In genomic region chr16:72989203-72989991, GRCh38 we compare ENCODE assay signal across 9 cellular contexts. TPM values are rescaled to one million over a fixed set of nuclear protein-coding genes. Genes with fewer than 3 reads are reported as not detected.
DNase-seq lines count a peak whose midpoint lies in the region; ATAC-seq and TF ChIP-seq lines count a peak whose summit lies in the region.
"Had no signal": no experiment of that assay in that cellular context is flagged by ENCODE, and none has a peak within 500 bp of the region (broad histone marks: within the 10 kb centered on the region; RNA-seq: fewer than 3 reads in every experiment).

No MANE protein-coding gene starts in this region.

- H3K79me2 ChIP-seq in ACC112 (ENCODE audit: control insufficient read depth, insufficient read depth, low read length, unreplicated experiment) = peaks cover 71% of the 10 kb centered on the region

- H2AFZ ChIP-seq in ACC112 (ENCODE audit: low read length, unreplicated experiment) = peak overlapping the region; percentile 47

- CTCF ChIA-PET in HEK293T (lab: Yijun Ruan, JAX) = interaction anchor here (0.7 kb wide), 1 partner anchor 601 kb away, joined by 3 read pairs; no protein-coding TSS in a partner anchor

- POLR2A ChIA-PET in HEK293T (lab: Yijun Ruan, JAX) = no interaction called here

- no peaks in the 10 kb centered on the region for H3K27me3 ChIP-seq in ACC112 (ENCODE audit: insufficient read depth, low read length)

- peak overlapping the region in 1 of 3 experiments; percentile 1 for H3K4me3 Mint-ChIP-seq in nephron
- H3K4me3 Mint-ChIP-seq: central memory CD8-positive, alpha-beta T cell had no signal

- peaks cover 71% of the 10 kb centered on the region for H3K4me1 Mint-ChIP-seq in nephron
- H3K4me1 Mint-ChIP-seq: central memory CD8-positive, alpha-beta T cell had no signal

- no peaks in the 10 kb centered on the region for H3K9me3 Mint-ChIP-seq in nephron
- H3K9me3 Mint-ChIP-seq: central memory CD8-positive, alpha-beta T cell had no signal

- no peak for TF ChIP-seq CTCF in epithelial cell of esophagus (IDR thresholded peaks at IDR 0.05; ENCODE audit: insufficient read depth, low read depth, low read length, missing control alignments)
- TF ChIP-seq CTCF in nephron (IDR thresholded peaks at IDR 0.05; ENCODE audit: unreplicated experiment in 3 of 3) = no peak

- DNase-seq in M059J (ENCODE audit: low read depth) (peak; percentile 96), epithelial cell of esophagus (ENCODE audit: low read depth) (peak; percentile 94), HEK293T (ENCODE audit: extremely low spot score) (no peak), NCI-H82 (lab: John Stamatoyannopoulos, UW) (no peak), epidermal melanocyte (ENCODE audit: insufficient read length, low spot score) (no peak)

- H3K27me3 Mint-ChIP-seq in nephron (ENCODE audit: low read depth) = no peaks in the 10 kb centered on the region
- H3K27me3 Mint-ChIP-seq: central memory CD8-positive, alpha-beta T cell had no signal

- H3K27ac ChIP-seq in ACC112 (ENCODE audit: low read depth, low read length) = peak overlapping the region; percentile 99

- H3K4me3 ChIP-seq in ACC112 (ENCODE audit: low read depth, low read length) = peak overlapping the region; percentile 65
- peak overlapping the region; percentile 35 for H3K4me3 ChIP-seq in epithelial cell of esophagus (ENCODE audit: low read length)

- H3K4me1 ChIP-seq in ACC112 (ENCODE audit: control insufficient read depth, insufficient read depth, low read length, unreplicated experiment) = peaks cover 75% of the 10 kb centered on the region

- peak overlapping the region in 2 of 3 experiments; percentile 44 to 67 for H3K27ac Mint-ChIP-seq in nephron

- H3K36me3 Mint-ChIP-seq in nephron (ENCODE audit: low read depth) = no peaks in the 10 kb centered on the region

- H3K36me3 ChIP-seq in ACC112 (ENCODE audit: insufficient read depth, low read length) = peaks cover 5% of the 10 kb centered on the region; the same call in 1 of the 2 replicates

- ATAC-seq in GM19324 (IDR thresholded peaks at IDR 0.05; ENCODE audit: low FRiP score, unreplicated experiment) = no peak

TF ChIP-seq in HEK293T, 16 proteins besides CTCF, POLR2A, EP300 and RAD21:
- no peak for TF ChIP-seq BHLHE40 (IDR thresholded peaks at IDR 0.05; ENCODE audit: borderline replicate concordance)
- no peak for TF ChIP-seq LEF1 (IDR thresholded peaks at IDR 0.05; ENCODE audit: borderline replicate concordance)
- no peak for TF ChIP-seq SUZ12 (IDR thresholded peaks at IDR 0.05)
- no peak for TF ChIP-seq ARNT (IDR thresholded peaks at IDR 0.05)
- no peak for TF ChIP-seq FOXA1 (IDR thresholded peaks at IDR 0.05)
- TF ChIP-seq NFRKB (IDR thresholded peaks at IDR 0.05) = no peak
- no peak for TF ChIP-seq FOXK2 (IDR thresholded peaks at IDR 0.05)
- no peak for TF ChIP-seq PKNOX1 (IDR thresholded peaks at IDR 0.05)
- no peak for TF ChIP-seq L3MBTL2 (conservative IDR thresholded peaks at IDR 0.05)
- no peak for TF ChIP-seq CTBP1 (IDR thresholded peaks at IDR 0.05; ENCODE audit: borderline replicate concordance)
- TF ChIP-seq HDGF (IDR thresholded peaks at IDR 0.05; ENCODE audit: borderline replicate concordance) = no peak
- TF ChIP-seq FOXM1 (IDR thresholded peaks at IDR 0.05; ENCODE audit: borderline replicate concordance) = no peak
- TF ChIP-seq TARDBP (IDR thresholded peaks at IDR 0.05) = no peak
- TF ChIP-seq ELF4 (IDR thresholded peaks at IDR 0.05) = no peak
- no peak for TF ChIP-seq SP1 (IDR thresholded peaks at IDR 0.05)
- TF ChIP-seq ZNF384 (IDR thresholded peaks at IDR 0.05) = no peak

RNA-seq across cellular contexts. Expression of gene ZFHX3, which starts 58.5 kb away (rescaled TPM):
- total RNA-seq in M059J (2014; rRNA removed; shearing (Covaris generic)) = 1.3 and 3.2 TPM in 2 replicates

Comparison
In these comparisons a context has a peak if more than half of its experiments do, and no peak if none do; other contexts are left out.
1. DNase-seq: peak in M059J (single experiment) and epithelial cell of esophagus (single experiment); none in HEK293T (single experiment), NCI-H82 (single experiment) and epidermal melanocyte (single experiment).